Comparison of ENCODE assay signal across 23 cellular contexts in genomic region chr18:28095631-28096030, GRCh38.
"Had no signal": no experiment of that assay in that cellular context is flagged by ENCODE, and none has a peak within 500 bp of the region (broad histone marks: within the 10 kb centered on the region; RNA-seq: fewer than 3 reads in every experiment).

No MANE protein-coding gene starts in this region.

- H3K36me3 ChIP-seq: colonic mucosa, left ventricle myocardium inferior, lower lobe of right lung, ovary, tibial artery, upper lobe of left lung, uterus had no signal

- H3K27me3 Mint-ChIP-seq: memory B cell; stimulated activated naive CD8-positive, alpha-beta T cell treated with anti-CD3 and anti-CD28 coated beads, Interleukin-15, Interleukin-2, amounts not matched to agents 100 ng/mL and 50 ng/mL, for 24 hours had no signal

- H3K4me3 ChIP-seq: colonic mucosa, hepatocyte, left ventricle myocardium inferior, lower lobe of right lung, ovary, tibial artery, upper lobe of left lung, uterus had no signal

- H3K27me3 ChIP-seq: colonic mucosa, hepatocyte, ovary, tibial artery, upper lobe of left lung, uterus had no signal

- H3K4me1 Mint-ChIP-seq: memory B cell; natural killer cell; stimulated activated effector memory CD8-positive, alpha-beta T cell treated with anti-CD3 and anti-CD28 coated beads, Interleukin-12 subunit alpha, Interleukin-12 subunit beta, amount 100 ng/mL, for 72 hours had no signal

- H3K4me2 ChIP-seq: hepatocyte had no signal

- H3K4me1 ChIP-seq: colonic mucosa, foreskin keratinocyte, lower lobe of right lung, tibial artery, upper lobe of left lung, uterus had no signal

- H3K4me3 Mint-ChIP-seq: memory B cell; mesothelial cell of epicardium; natural killer cell; neural crest cell; stimulated activated effector memory CD8-positive, alpha-beta T cell treated with anti-CD3 and anti-CD28 coated beads, Interleukin-12 subunit alpha, Interleukin-12 subunit beta, amount 100 ng/mL, for 72 hours; stimulated activated naive CD8-positive, alpha-beta T cell treated with anti-CD3 and anti-CD28 coated beads, Interleukin-15, Interleukin-2, amounts not matched to agents 100 ng/mL and 50 ng/mL, for 24 hours had no signal

- H3K36me3 Mint-ChIP-seq: memory B cell; natural killer cell; stimulated activated effector memory CD8-positive, alpha-beta T cell treated with anti-CD3 and anti-CD28 coated beads, Interleukin-12 subunit alpha, Interleukin-12 subunit beta, amount 100 ng/mL, for 72 hours had no signal

- H2AFZ ChIP-seq: hepatocyte had no signal

- H3K27ac Mint-ChIP-seq: memory B cell; mesothelial cell of epicardium; natural killer cell; stimulated activated effector memory CD8-positive, alpha-beta T cell treated with anti-CD3 and anti-CD28 coated beads, Interleukin-12 subunit alpha, Interleukin-12 subunit beta, amount 100 ng/mL, for 72 hours; stimulated activated naive CD8-positive, alpha-beta T cell treated with anti-CD3 and anti-CD28 coated beads, Interleukin-15, Interleukin-2, amounts not matched to agents 100 ng/mL and 50 ng/mL, for 24 hours had no signal

- FAIRE-seq: kidney, small intestine had no signal

- DNase-seq: colonic mucosa; effector CD8-positive, alpha-beta T cell; kidney; left cardiac atrium; left ventricle myocardium inferior; lower lobe of right lung; natural killer cell; ovary; right cardiac atrium; small intestine; stimulated activated CD4-positive, alpha-beta T cell treated with anti-CD3 and anti-CD28 coated beads, Interleukin-4, amount 100 ng/mL, for 1 hour; stimulated activated CD8-positive, alpha-beta memory T cell treated with anti-CD3 and anti-CD28 coated beads, Interleukin-4, amount 100 ng/mL, for 48 hours; tibial artery; upper lobe of left lung; uterus had no signal

- H3K9me3 ChIP-seq: colonic mucosa, lower lobe of right lung, ovary, tibial artery, upper lobe of left lung, uterus had no signal

- ATAC-seq: esophagus mucosa; foreskin keratinocyte; left cardiac atrium; lower lobe of right lung; natural killer cell; right cardiac atrium; stimulated activated effector memory CD8-positive, alpha-beta T cell treated with anti-CD3 and anti-CD28 coated beads, Interleukin-12 subunit alpha, Interleukin-12 subunit beta, amount 100 ng/mL, for 72 hours had no signal

- H3K27ac ChIP-seq: colonic mucosa, foreskin keratinocyte, hepatocyte, left ventricle myocardium inferior, lower lobe of right lung, ovary, tibial artery, upper lobe of left lung, uterus had no signal
